In genomic region chrX:20267924-20268701, GRCh38 we compare ENCODE assay signal across 7 cellular contexts. TPM values are rescaled to one million over a fixed set of nuclear protein-coding genes. Genes with fewer than 3 reads are reported as not detected.
DNase-seq lines count a peak whose midpoint lies in the region; ATAC-seq and TF ChIP-seq lines count a peak whose summit lies in the region.

No MANE protein-coding gene starts in this region.

- peak overlapping the region; percentile 77 for H3K4me3 Mint-ChIP-seq in endodermal cell
- H3K4me3 Mint-ChIP-seq in memory B cell: peak overlapping the region; percentile 98

- peaks cover 40% of the 10 kb centered on the region for H3K27me3 Mint-ChIP-seq in endodermal cell (ENCODE audit: insufficient read depth)
- H3K27me3 Mint-ChIP-seq in memory B cell: no peaks in the 10 kb centered on the region

- no peaks in the 10 kb centered on the region for H3K9me3 ChIP-seq in endodermal cell (ENCODE audit: control insufficient read depth, low read length)
- no peaks in the 10 kb centered on the region for H3K9me3 ChIP-seq in thymus (ENCODE audit: control insufficient read depth)

- ATAC-seq in memory B cell (ENCODE audit: low read depth): no peak
- ATAC-seq in HG03045 (IDR thresholded peaks at IDR 0.05; ENCODE audit: unreplicated experiment): no peak

- H3K9me3 Mint-ChIP-seq in endodermal cell (peaks cover 23% of the 10 kb centered on the region), memory B cell (no peaks in the 10 kb centered on the region)

- H3K27ac ChIP-seq in endodermal cell (ENCODE audit: low read depth, low read length) (no peak overlapping the region), thymus (ENCODE audit: low read depth) (no peak overlapping the region)

- H3K9ac ChIP-seq in endodermal cell (ENCODE audit: extremely low read depth, low read length, poor library complexity, severe bottlenecking): peak overlapping the region; percentile 30

- no peak overlapping the region for H3K27ac Mint-ChIP-seq in endodermal cell
- peak overlapping the region; percentile 97 for H3K27ac Mint-ChIP-seq in memory B cell

- H3K27me3 ChIP-seq in H7 (ENCODE audit: control insufficient read depth, insufficient read depth, low read length) (peaks cover 22% of the 10 kb centered on the region), endodermal cell (ENCODE audit: control insufficient read depth, insufficient read depth, low read length, poor library complexity, severe bottlenecking) (peaks cover 8% of the 10 kb centered on the region), thymus (ENCODE audit: control insufficient read depth, insufficient read depth) (no peaks in the 10 kb centered on the region)

- H3K4me1 Mint-ChIP-seq in endodermal cell (peaks cover 3% of the 10 kb centered on the region), memory B cell (peaks cover 9% of the 10 kb centered on the region)

- no peaks in the 10 kb centered on the region for H3K36me3 ChIP-seq in H7 (replicated peaks; ENCODE audit: control insufficient read depth, insufficient read depth, low read length)
- no peaks in the 10 kb centered on the region for H3K36me3 ChIP-seq in endodermal cell (ENCODE audit: control insufficient read depth, insufficient read depth, low read length)
- H3K36me3 ChIP-seq in thymus (ENCODE audit: control insufficient read depth, insufficient read depth): no peaks in the 10 kb centered on the region

- TF ChIP-seq CTCF in endodermal cell (conservative IDR thresholded peaks at IDR 0.05): no peak

- H3K4me3 ChIP-seq in H7 (ENCODE audit: insufficient read depth, low read depth, low read length): peak overlapping the region; percentile 65
- peak overlapping the region; percentile 76 for H3K4me3 ChIP-seq in endodermal cell (ENCODE audit: low read length)
- peak overlapping the region; percentile 52 for H3K4me3 ChIP-seq in thymus (ENCODE audit: low read length)

- no peaks in the 10 kb centered on the region for H3K4me1 ChIP-seq in endodermal cell (ENCODE audit: control insufficient read depth, insufficient read depth, low read length)
- no peaks in the 10 kb centered on the region for H3K4me1 ChIP-seq in thymus (ENCODE audit: control insufficient read depth, insufficient read depth, low read length)

- peak; percentile 73 for DNase-seq in H7
- DNase-seq in activated CD4-positive, alpha-beta T cell treated with anti-CD3 and anti-CD28 coated beads, Interleukin-2, amount 50 U/mL, for 48 hours: peak; percentile 5 to 18
- peak; percentile 82 for DNase-seq in endodermal cell
- peak in 1 of 2 donors; percentile 40 for DNase-seq in memory B cell (ENCODE audit: low spot score in 2 of 2)
- no peak for DNase-seq in putamen (ENCODE audit: low spot score)

- H3K36me3 Mint-ChIP-seq in endodermal cell (ENCODE audit: low read depth) (no peaks in the 10 kb centered on the region), memory B cell (peaks cover 2% of the 10 kb centered on the region)

- 7 to 35% methylated on average over 5 to 51 of the region's 54 CpGs for WGBS in endodermal cell (ENCODE audit: insufficient coverage in 1 of 2, insufficient read length in 1 of 2), 2 experiments
- 12% methylated on average over 54 of the region's 54 CpGs for WGBS in thymus

RNA-seq across cellular contexts. Expression of gene RPS6KA3, which starts 1.4 kb away (rescaled TPM):
- 8.3 and 12.7 TPM in 2 replicates for total RNA-seq in H7 (2014; rRNA removed; shearing (Covaris generic))
- total RNA-seq in endodermal cell: 10 to 100 TPM; 13.9 to 20.5 TPM
- 19.4 TPM for polyA plus RNA-seq in endodermal cell (2013, experiment 1 of 2)
- 19.4 TPM for polyA plus RNA-seq in endodermal cell (2013, experiment 2 of 2)
- polyA plus RNA-seq in thymus: 20.9 TPM
